Comparison of ENCODE assay signal across 21 cellular contexts in genomic region chr14:90782892-90783291, GRCh38.
"Had no signal": no experiment of that assay in that cellular context is flagged by ENCODE, and none has a peak within 500 bp of the region (broad histone marks: within the 10 kb centered on the region; RNA-seq: fewer than 3 reads in every experiment).

No MANE protein-coding gene starts in this region.

- DNase-seq: erythroblast; foreskin melanocyte; left colon; left ventricle myocardium superior; mesenchymal stem cell; naive B cell; occipital lobe; psoas muscle; retina; stimulated activated CD4-positive, alpha-beta T cell treated with anti-CD3 and anti-CD28 coated beads, Interleukin-15, amount 100 ng/mL, for 24 hours; stimulated activated CD4-positive, alpha-beta T cell treated with anti-CD3 and anti-CD28 coated beads, Interleukin-1b, Interleukin-23, amount 100 ng/mL, for 48 hours; stimulated activated CD4-positive, alpha-beta T cell treated with anti-CD3 and anti-CD28 coated beads, Interleukin-4, amount 100 ng/mL, for 24 hours; upper lobe of left lung had no signal

- H3K4me3 ChIP-seq: hepatocyte, lung, psoas muscle, right lobe of liver, spleen, tibial artery, upper lobe of left lung, uterus had no signal

- H3K27ac ChIP-seq: hepatocyte, parathyroid adenoma, psoas muscle, right lobe of liver, spleen, tibial artery, upper lobe of left lung, uterus had no signal

- ATAC-seq: left colon; left ventricle myocardium superior; psoas muscle; right lobe of liver; stimulated activated memory B cell treated with anti-CD40 and anti-IgM and Interleukin-4, amounts not matched to agents 10 μg/mL and 1 μg/mL and 100 μg/mL, for 72 hours had no signal
